Comparison of ENCODE assay signal across 12 cellular contexts in the genomic region with DNA sequence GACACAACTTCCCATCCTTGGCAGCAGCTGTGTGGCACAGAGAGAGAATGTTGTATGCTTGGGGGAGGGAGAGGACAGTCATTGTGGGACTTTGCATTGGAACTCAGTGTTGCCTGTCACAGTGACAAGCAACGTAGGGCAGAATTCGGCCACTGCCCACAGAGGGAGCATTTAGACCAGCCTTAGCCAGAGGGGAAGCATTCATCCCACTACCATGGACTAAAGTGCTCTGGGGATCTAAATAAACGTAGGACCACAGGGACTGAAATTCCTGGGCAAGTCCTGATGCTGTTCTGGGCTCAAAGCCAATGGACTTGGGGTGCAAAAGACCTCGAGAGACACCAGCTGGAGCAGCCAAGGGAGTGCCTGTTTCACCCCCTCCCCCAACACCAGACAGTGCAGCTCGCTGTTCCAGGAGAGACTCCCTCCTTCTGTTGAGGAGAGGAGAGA. TPM values are rescaled to one million over a fixed set of nuclear protein-coding genes. Genes with fewer than 3 reads are reported as not detected.
DNase-seq lines count a peak whose midpoint lies in the region; ATAC-seq lines count a peak whose summit lies in the region.
"Had no signal": no experiment of that assay in that cellular context is flagged by ENCODE, and none has a peak within 500 bp of the region (broad histone marks: within the 10 kb centered on the region; RNA-seq: fewer than 3 reads in every experiment).

No MANE protein-coding gene starts in this region.

- H3K4me1 ChIP-seq in stomach smooth muscle (ENCODE audit: control insufficient read depth, insufficient read depth, low read length), result no peaks in the 10 kb centered on the region

- H3K36me3 ChIP-seq in stomach smooth muscle (ENCODE audit: control insufficient read depth in 2 of 2, insufficient read depth in 2 of 2, low read length in 2 of 2) (no peaks in the 10 kb centered on the region), MG63 (no peaks in the 10 kb centered on the region)

- H3K27ac ChIP-seq in cingulate gyrus (ENCODE audit: low read depth, low read length) (peak overlapping the region; percentile 94), stomach smooth muscle (ENCODE audit: low read length) (peak overlapping the region; percentile 6)

- H3K4me3 ChIP-seq in stomach smooth muscle (ENCODE audit: low read length in 2 of 2) (no peak overlapping the region), MG63 (no peak overlapping the region)

- H3K27me3 ChIP-seq in stomach smooth muscle (ENCODE audit: control insufficient read depth in 1 of 2, insufficient read depth in 2 of 2, low read length in 2 of 2), result no peaks in the 10 kb centered on the region
- H3K27me3 ChIP-seq in MG63, result no peaks in the 10 kb centered on the region

- H3K9me3 ChIP-seq in stomach smooth muscle (ENCODE audit: control insufficient read depth in 2 of 2, low read length in 2 of 2), result no peaks in the 10 kb centered on the region
- no peaks in the 10 kb centered on the region; the same call in 1 of the 2 replicates for H3K9me3 ChIP-seq in MG63

- no peak overlapping the region for H3K9ac ChIP-seq in stomach smooth muscle (ENCODE audit: low read length in 2 of 2)

- no peak for ATAC-seq in HG03571 (IDR thresholded peaks at IDR 0.05; ENCODE audit: unreplicated experiment)
- ATAC-seq in GM19455 (IDR thresholded peaks at IDR 0.05; ENCODE audit: unreplicated experiment), result no peak
- ATAC-seq: Panc1 had no signal

- DNase-seq in NCI-H2171 treated with DMSO at 0.1 percent for 48 hours (lab: John Stamatoyannopoulos, UW) (peak; percentile 95), left kidney (ENCODE audit: low read depth, low spot score) (peak; percentile 13), NCI-H2107 (lab: John Stamatoyannopoulos, UW) (no peak), MG63 (no peak)
- DNase-seq: stimulated activated naive CD4-positive, alpha-beta T cell had no signal

RNA-seq across cellular contexts. Expression of a gene that starts 44.9 kb away (rescaled TPM):
- total RNA-seq in MG63 (2014; rRNA removed; shearing (Covaris generic); ENCODE audit: low replicate concordance), result 1.8 and 10.0 TPM in 2 replicates
- total RNA-seq: activated CD8-positive, alpha-beta memory T cell treated with anti-CD3 and anti-CD28 coated beads for 36 hours; renal cortical epithelial cell had no signal

Comparison
In these comparisons a context has a peak if more than half of its experiments do, and no peak if none do; other contexts are left out.
1. DNase-seq: peak in NCI-H2171 treated with DMSO at 0.1 percent for 48 hours (single experiment) and left kidney (single experiment); none in NCI-H2107 (single experiment) and MG63 (single experiment).